ENCODE assay signal across 1 cellular context in genomic region chr20:1392693-1393506, GRCh38.
A peak's percentile ranks its signal among the peaks of the same experiment; 100 is the strongest.
TF ChIP-seq lines count a peak whose summit lies in the region.

TSS of gene FKBP1A (minus strand) at chr20:1393054. CDS start at chr20:1392998, 56 bp downstream.

TF ChIP-seq in HepG2, 621 proteins besides CTCF, POLR2A, EP300 and RAD21 (continued from another document and continues in another):
- TF ChIP-seq ZNF883 (CRISPR knock-in tag; IDR thresholded peaks at IDR 0.05; ENCODE audit: not compliant biosample characterization), result peak; percentile 12
- TF ChIP-seq ZNF343 (CRISPR knock-in tag; IDR thresholded peaks at IDR 0.05), result peak; percentile 92; the same call in 1 of the 2 replicates
- no peak for TF ChIP-seq ZNF550 (CRISPR knock-in tag; IDR thresholded peaks at IDR 0.05; ENCODE audit: borderline replicate concordance)
- TF ChIP-seq HOXA9 (CRISPR knock-in tag; IDR thresholded peaks at IDR 0.05; ENCODE audit: borderline replicate concordance), result no peak
- TF ChIP-seq, protein P1, sequence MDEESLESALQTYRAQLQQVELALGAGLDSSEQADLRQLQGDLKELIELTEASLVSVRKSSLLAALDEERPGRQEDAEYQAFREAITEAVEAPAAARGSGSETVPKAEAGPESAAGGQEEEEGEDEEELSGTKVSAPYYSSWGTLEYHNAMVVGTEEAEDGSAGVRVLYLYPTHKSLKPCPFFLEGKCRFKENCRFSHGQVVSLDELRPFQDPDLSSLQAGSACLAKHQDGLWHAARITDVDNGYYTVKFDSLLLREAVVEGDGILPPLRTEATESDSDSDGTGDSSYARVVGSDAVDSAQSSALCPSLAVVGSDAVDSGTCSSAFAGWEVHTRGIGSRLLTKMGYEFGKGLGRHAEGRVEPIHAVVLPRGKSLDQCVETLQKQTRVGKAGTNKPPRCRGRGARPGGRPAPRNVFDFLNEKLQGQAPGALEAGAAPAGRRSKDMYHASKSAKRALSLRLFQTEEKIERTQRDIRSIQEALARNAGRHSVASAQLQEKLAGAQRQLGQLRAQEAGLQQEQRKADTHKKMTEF (CRISPR knock-in tag; IDR thresholded peaks at IDR 0.05), result peak; percentile 95
- TF ChIP-seq KAT7 (CRISPR knock-in tag; IDR thresholded peaks at IDR 0.05; ENCODE audit: borderline replicate concordance), result peak; percentile 94; the same call in 1 of the 2 replicates
- 0 out of 2 replicates have a peak, but pooled peaks have one; percentile 40 for TF ChIP-seq ZNF3 (CRISPR knock-in tag; IDR thresholded peaks at IDR 0.05)
- no peak for TF ChIP-seq HHEX (CRISPR knock-in tag; IDR thresholded peaks at IDR 0.05)
- no peak for TF ChIP-seq BHLHE40 (IDR thresholded peaks at IDR 0.05; ENCODE audit: low read length)
- TF ChIP-seq, protein P2, sequence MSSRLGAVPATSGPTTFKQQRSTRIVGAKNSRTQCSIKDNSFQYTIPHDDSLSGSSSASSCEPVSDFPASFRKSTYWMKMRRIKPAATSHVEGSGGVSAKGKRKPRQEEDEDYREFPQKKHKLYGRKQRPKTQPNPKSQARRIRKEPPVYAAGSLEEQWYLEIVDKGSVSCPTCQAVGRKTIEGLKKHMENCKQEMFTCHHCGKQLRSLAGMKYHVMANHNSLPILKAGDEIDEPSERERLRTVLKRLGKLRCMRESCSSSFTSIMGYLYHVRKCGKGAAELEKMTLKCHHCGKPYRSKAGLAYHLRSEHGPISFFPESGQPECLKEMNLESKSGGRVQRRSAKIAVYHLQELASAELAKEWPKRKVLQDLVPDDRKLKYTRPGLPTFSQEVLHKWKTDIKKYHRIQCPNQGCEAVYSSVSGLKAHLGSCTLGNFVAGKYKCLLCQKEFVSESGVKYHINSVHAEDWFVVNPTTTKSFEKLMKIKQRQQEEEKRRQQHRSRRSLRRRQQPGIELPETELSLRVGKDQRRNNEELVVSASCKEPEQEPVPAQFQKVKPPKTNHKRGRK (CRISPR knock-in tag; IDR thresholded peaks at IDR 0.05), result no peak
- no peak for TF ChIP-seq ZNF841 (CRISPR knock-in tag; IDR thresholded peaks at IDR 0.05; ENCODE audit: borderline replicate concordance)
- peak; percentile 80 for TF ChIP-seq RBM39 (IDR thresholded peaks at IDR 0.05; ENCODE audit: low read depth, low read length, poor library complexity, severe bottlenecking)
- peak; percentile 59; the same call in 1 of the 2 replicates for TF ChIP-seq ZSCAN29 (CRISPR knock-in tag; conservative IDR thresholded peaks at IDR 0.05)
- TF ChIP-seq NBN (conservative IDR thresholded peaks at IDR 0.05), result no peak
- TF ChIP-seq KLF12 (CRISPR knock-in tag; IDR thresholded peaks at IDR 0.05; ENCODE audit: borderline replicate concordance), result 0 out of 2 replicates have a peak, but pooled peaks have one; percentile 67
- TF ChIP-seq ZBTB33 (CRISPR knock-in tag; IDR thresholded peaks at IDR 0.05), result 0 out of 2 replicates have a peak, but pooled peaks have one; percentile 38
- TF ChIP-seq SIX4 (CRISPR knock-in tag; IDR thresholded peaks at IDR 0.05), result no peak
- TF ChIP-seq ZFP36L2 (CRISPR knock-in tag; IDR thresholded peaks at IDR 0.05), result no peak
- TF ChIP-seq KMT2A (CRISPR knock-in tag; IDR thresholded peaks at IDR 0.05), result peak; percentile 84
- peak; percentile 40; the same call in 1 of the 2 replicates for TF ChIP-seq GATA4 (IDR thresholded peaks at IDR 0.05; ENCODE audit: borderline replicate concordance, low read depth)
- no peak for TF ChIP-seq DPF2 (CRISPR knock-in tag; IDR thresholded peaks at IDR 0.05; ENCODE audit: borderline replicate concordance, low read depth)
- peak; percentile 88 for TF ChIP-seq THAP7 (CRISPR knock-in tag; IDR thresholded peaks at IDR 0.05)
- peak; percentile 80; the same call in 1 of the 2 replicates for TF ChIP-seq KDM3A (CRISPR knock-in tag; IDR thresholded peaks at IDR 0.05; ENCODE audit: low read depth)
- TF ChIP-seq HNRNPH1 (optimal IDR thresholded peaks at IDR 0.05; ENCODE audit: low read depth, low read length), result no peak
- peak; percentile 84 for TF ChIP-seq FOXC1 (CRISPR knock-in tag; IDR thresholded peaks at IDR 0.05; ENCODE audit: borderline replicate concordance)
- no peak for TF ChIP-seq TMF1 (CRISPR knock-in tag; IDR thresholded peaks at IDR 0.05; ENCODE audit: low read depth)
- TF ChIP-seq ZNF34 (CRISPR knock-in tag; IDR thresholded peaks at IDR 0.05; ENCODE audit: borderline replicate concordance), result 0 out of 2 replicates have a peak, but pooled peaks have one; percentile 31
- TF ChIP-seq, protein P3, sequence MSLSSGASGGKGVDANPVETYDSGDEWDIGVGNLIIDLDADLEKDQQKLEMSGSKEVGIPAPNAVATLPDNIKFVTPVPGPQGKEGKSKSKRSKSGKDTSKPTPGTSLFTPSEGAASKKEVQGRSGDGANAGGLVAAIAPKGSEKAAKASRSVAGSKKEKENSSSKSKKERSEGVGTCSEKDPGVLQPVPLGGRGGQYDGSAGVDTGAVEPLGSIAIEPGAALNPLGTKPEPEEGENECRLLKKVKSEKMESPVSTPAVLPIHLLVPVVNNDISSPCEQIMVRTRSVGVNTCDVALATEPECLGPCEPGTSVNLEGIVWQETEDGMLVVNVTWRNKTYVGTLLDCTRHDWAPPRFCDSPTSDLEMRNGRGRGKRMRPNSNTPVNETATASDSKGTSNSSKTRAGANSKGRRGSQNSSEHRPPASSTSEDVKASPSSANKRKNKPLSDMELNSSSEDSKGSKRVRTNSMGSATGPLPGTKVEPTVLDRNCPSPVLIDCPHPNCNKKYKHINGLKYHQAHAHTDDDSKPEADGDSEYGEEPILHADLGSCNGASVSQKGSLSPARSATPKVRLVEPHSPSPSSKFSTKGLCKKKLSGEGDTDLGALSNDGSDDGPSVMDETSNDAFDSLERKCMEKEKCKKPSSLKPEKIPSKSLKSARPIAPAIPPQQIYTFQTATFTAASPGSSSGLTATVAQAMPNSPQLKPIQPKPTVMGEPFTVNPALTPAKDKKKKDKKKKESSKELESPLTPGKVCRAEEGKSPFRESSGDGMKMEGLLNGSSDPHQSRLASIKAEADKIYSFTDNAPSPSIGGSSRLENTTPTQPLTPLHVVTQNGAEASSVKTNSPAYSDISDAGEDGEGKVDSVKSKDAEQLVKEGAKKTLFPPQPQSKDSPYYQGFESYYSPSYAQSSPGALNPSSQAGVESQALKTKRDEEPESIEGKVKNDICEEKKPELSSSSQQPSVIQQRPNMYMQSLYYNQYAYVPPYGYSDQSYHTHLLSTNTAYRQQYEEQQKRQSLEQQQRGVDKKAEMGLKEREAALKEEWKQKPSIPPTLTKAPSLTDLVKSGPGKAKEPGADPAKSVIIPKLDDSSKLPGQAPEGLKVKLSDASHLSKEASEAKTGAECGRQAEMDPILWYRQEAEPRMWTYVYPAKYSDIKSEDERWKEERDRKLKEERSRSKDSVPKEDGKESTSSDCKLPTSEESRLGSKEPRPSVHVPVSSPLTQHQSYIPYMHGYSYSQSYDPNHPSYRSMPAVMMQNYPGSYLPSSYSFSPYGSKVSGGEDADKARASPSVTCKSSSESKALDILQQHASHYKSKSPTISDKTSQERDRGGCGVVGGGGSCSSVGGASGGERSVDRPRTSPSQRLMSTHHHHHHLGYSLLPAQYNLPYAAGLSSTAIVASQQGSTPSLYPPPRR (CRISPR knock-in tag; IDR thresholded peaks at IDR 0.05; ENCODE audit: borderline replicate concordance), result 0 out of 2 replicates have a peak, but pooled peaks have one; percentile 42
- TF ChIP-seq ZNF768 (CRISPR knock-in tag; IDR thresholded peaks at IDR 0.05), result peak; percentile 84
- no peak; the same call in 1 of the 2 replicates for TF ChIP-seq ZNF292 (CRISPR knock-in tag; IDR thresholded peaks at IDR 0.05; ENCODE audit: borderline replicate concordance, low read depth)
- no peak for TF ChIP-seq FOXA1 (IDR thresholded peaks at IDR 0.05)
- TF ChIP-seq FOXA1 (CRISPR knock-in tag; IDR thresholded peaks at IDR 0.05), result peak; percentile 89
- TF ChIP-seq PITX1 (CRISPR knock-in tag; IDR thresholded peaks at IDR 0.05), result peak; percentile 41; the same call in 1 of the 2 replicates
- TF ChIP-seq ZNF547 (CRISPR knock-in tag; IDR thresholded peaks at IDR 0.05), result peak; percentile 82
- peak; percentile 87 for TF ChIP-seq NR2C2 (CRISPR knock-in tag; IDR thresholded peaks at IDR 0.05; ENCODE audit: borderline replicate concordance)
- TF ChIP-seq, protein P4, sequence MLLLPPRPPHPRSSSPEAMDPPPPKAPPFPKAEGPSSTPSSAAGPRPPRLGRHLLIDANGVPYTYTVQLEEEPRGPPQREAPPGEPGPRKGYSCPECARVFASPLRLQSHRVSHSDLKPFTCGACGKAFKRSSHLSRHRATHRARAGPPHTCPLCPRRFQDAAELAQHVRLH (CRISPR knock-in tag; IDR thresholded peaks at IDR 0.05; ENCODE audit: borderline replicate concordance, low read depth), result peak; percentile 55; the same call in 1 of the 2 replicates
- TF ChIP-seq AHR (CRISPR knock-in tag; IDR thresholded peaks at IDR 0.05), result peak; percentile 86
- 0 out of 2 replicates have a peak, but pooled peaks have one; percentile 66 for TF ChIP-seq ZNF879 (CRISPR knock-in tag; IDR thresholded peaks at IDR 0.05)
- TF ChIP-seq ZNF672 (CRISPR knock-in tag; IDR thresholded peaks at IDR 0.05), result no peak
- no peak for TF ChIP-seq ZFAT (CRISPR knock-in tag; conservative IDR thresholded peaks at IDR 0.05)
- peak; percentile 92 for TF ChIP-seq MTF2 (CRISPR knock-in tag; IDR thresholded peaks at IDR 0.05; ENCODE audit: borderline replicate concordance)
- TF ChIP-seq MBNL3 (CRISPR knock-in tag; conservative IDR thresholded peaks at IDR 0.05), result no peak
- TF ChIP-seq HDAC6 (IDR thresholded peaks at IDR 0.05; ENCODE audit: low read depth, low read length), result no peak
- TF ChIP-seq ZFYVE20 (CRISPR knock-in tag; IDR thresholded peaks at IDR 0.05; ENCODE audit: borderline replicate concordance, low read depth), result no peak
- TF ChIP-seq KLF9 (CRISPR knock-in tag; IDR thresholded peaks at IDR 0.05; ENCODE audit: low read depth), result 0 out of 2 replicates have a peak, but pooled peaks have one; percentile 28
- TF ChIP-seq ZNF616 (CRISPR knock-in tag; IDR thresholded peaks at IDR 0.05; ENCODE audit: low read depth), result peak; percentile 76
- TF ChIP-seq BRCA1 (CRISPR knock-in tag; IDR thresholded peaks at IDR 0.05), result no peak
- TF ChIP-seq MEIS2 (CRISPR knock-in tag; IDR thresholded peaks at IDR 0.05), result peak; percentile 20; the same call in 1 of the 2 replicates
- no peak for TF ChIP-seq ZFP62 (CRISPR knock-in tag; IDR thresholded peaks at IDR 0.05)
- TF ChIP-seq ZIK1 (CRISPR knock-in tag; IDR thresholded peaks at IDR 0.05; ENCODE audit: borderline replicate concordance, low read depth), result 0 out of 2 replicates have a peak, but pooled peaks have one; percentile 78
- no peak for TF ChIP-seq CREBL2 (CRISPR knock-in tag; IDR thresholded peaks at IDR 0.05; ENCODE audit: borderline replicate concordance)
- peak; percentile 90 for TF ChIP-seq ZFY (CRISPR knock-in tag; IDR thresholded peaks at IDR 0.05)
- TF ChIP-seq ZBTB7B (CRISPR knock-in tag; IDR thresholded peaks at IDR 0.05), result peak; percentile 76; the same call in 1 of the 2 replicates
- TF ChIP-seq ARHGAP35 (CRISPR knock-in tag; IDR thresholded peaks at IDR 0.05; ENCODE audit: borderline replicate concordance), result no peak
- TF ChIP-seq TEAD3 (CRISPR knock-in tag; optimal IDR thresholded peaks at IDR 0.05; ENCODE audit: borderline replicate concordance), result peak; percentile 71
- TF ChIP-seq EHMT2 (IDR thresholded peaks at IDR 0.05; ENCODE audit: borderline replicate concordance, low read depth, low read length), result peak; percentile 81; the same call in 1 of the 2 replicates
- no peak for TF ChIP-seq GTF2F1 (IDR thresholded peaks at IDR 0.05; ENCODE audit: low read length)
- no peak for TF ChIP-seq ARID2 (CRISPR knock-in tag; IDR thresholded peaks at IDR 0.05; ENCODE audit: borderline replicate concordance)
- 0 out of 2 replicates have a peak, but pooled peaks have one; percentile 0 for TF ChIP-seq ZMAT5 (CRISPR knock-in tag; IDR thresholded peaks at IDR 0.05; ENCODE audit: borderline replicate concordance, low read depth)
- no peak for TF ChIP-seq ADNP (CRISPR knock-in tag; IDR thresholded peaks at IDR 0.05)
- peak; percentile 93 for TF ChIP-seq IRF2 (CRISPR knock-in tag; IDR thresholded peaks at IDR 0.05)
- peak; percentile 47 for TF ChIP-seq TBL1XR1 (IDR thresholded peaks at IDR 0.05; ENCODE audit: borderline replicate concordance, low read length, partially characterized antibody)
- TF ChIP-seq ZKSCAN5 (CRISPR knock-in tag; IDR thresholded peaks at IDR 0.05), result no peak
- no peak for TF ChIP-seq CSRNP1 (CRISPR knock-in tag; IDR thresholded peaks at IDR 0.05)
